ENCODE assay signal across 8 cellular contexts in genomic region chr22:46076651-46077339, GRCh38.
DNase-seq lines count a peak whose midpoint lies in the region; TF ChIP-seq lines count a peak whose summit lies in the region.

No MANE protein-coding gene starts in this region.

- peak overlapping the region; percentile 32 for H3K4me3 ChIP-seq in brain microvascular endothelial cell (ENCODE audit: low read depth, low read length)

- no peaks in the 10 kb centered on the region for H3K9me3 Mint-ChIP-seq in activated CD4-positive, alpha-beta T cell treated with anti-CD3 and anti-CD28 coated beads, Interleukin-2, amount 10 ng/mL, durations not matched to agents 24 days and 14 days

- no peak overlapping the region for H3K27ac Mint-ChIP-seq in activated CD4-positive, alpha-beta T cell treated with anti-CD3 and anti-CD28 coated beads, Interleukin-2, amount 10 ng/mL, durations not matched to agents 24 days and 14 days

- peaks cover 4% of the 10 kb centered on the region for H3K36me3 Mint-ChIP-seq in activated CD4-positive, alpha-beta T cell treated with anti-CD3 and anti-CD28 coated beads, Interleukin-2, amount 10 ng/mL, durations not matched to agents 24 days and 14 days (ENCODE audit: low read depth)

- DNase-seq in HS-27A (ENCODE audit: low read depth) (peak; percentile 77), brain microvascular endothelial cell (no peak), inferior parietal cortex (ENCODE audit: extremely low spot score) (peak; percentile 43), superior temporal gyrus (ENCODE audit: extremely low spot score) (peak; percentile 63), occipital lobe (lab: John Stamatoyannopoulos, UW) (no peak), NCI-H2196 (lab: John Stamatoyannopoulos, UW; ENCODE audit: unreplicated experiment) (no peak)
- DNase-seq in activated CD4-positive, alpha-beta T cell treated with anti-CD3 and anti-CD28 coated beads, Interleukin-2, amount 10 ng/mL, durations not matched to agents 24 days and 14 days, result no peak
- DNase-seq in activated naive CD4-positive, alpha-beta T cell (lab: John Stamatoyannopoulos, UW), result no peak

- peaks cover 17% of the 10 kb centered on the region for H3K4me1 Mint-ChIP-seq in activated CD4-positive, alpha-beta T cell treated with anti-CD3 and anti-CD28 coated beads, Interleukin-2, amount 10 ng/mL, durations not matched to agents 24 days and 14 days

- no peak for TF ChIP-seq CTCF in brain microvascular endothelial cell (IDR thresholded peaks at IDR 0.05; ENCODE audit: low read depth, low read length, missing control alignments)

- H3K27me3 ChIP-seq in brain microvascular endothelial cell (replicated peaks), result no peaks in the 10 kb centered on the region

- intact Hi-C loops in activated CD4-positive, alpha-beta T cell treated with anti-CD3 and anti-CD28 coated beads, Interleukin-2, amount 10 ng/mL, durations not matched to agents 24 days and 14 days (cut with micrococcal nuclease), result no loop called here

- in situ Hi-C loops in brain microvascular endothelial cell (cut with HindIII; ENCODE audit: low pct_ligation_motif_present, low sequenced_read_pairs), result no loop called here

- peaks cover 14% of the 10 kb centered on the region for H3K36me3 ChIP-seq in brain microvascular endothelial cell (replicated peaks)

- peak overlapping the region; percentile 40 for H3K27ac ChIP-seq in brain microvascular endothelial cell

- no peaks in the 10 kb centered on the region for H3K27me3 Mint-ChIP-seq in activated CD4-positive, alpha-beta T cell treated with anti-CD3 and anti-CD28 coated beads, Interleukin-2, amount 10 ng/mL, durations not matched to agents 24 days and 14 days

- no peak overlapping the region for H3K4me3 Mint-ChIP-seq in activated CD4-positive, alpha-beta T cell treated with anti-CD3 and anti-CD28 coated beads, Interleukin-2, amount 10 ng/mL, durations not matched to agents 24 days and 14 days

Comparison
In these comparisons a context has a peak if more than half of its experiments do, and no peak if none do; other contexts are left out.
1. DNase-seq: peak in HS-27A (single experiment), inferior parietal cortex (single experiment) and superior temporal gyrus (single experiment); none in brain microvascular endothelial cell (single experiment), occipital lobe (single experiment), activated CD4-positive, alpha-beta T cell treated with anti-CD3 and anti-CD28 coated beads, Interleukin-2, amount 10 ng/mL, durations not matched to agents 24 days and 14 days (single experiment), NCI-H2196 (single experiment) and activated naive CD4-positive, alpha-beta T cell (0 of 4).